In genomic region chr6:81938014-81938761, GRCh38 we compare ENCODE assay signal across 8 cellular contexts.
DNase-seq lines count a peak whose midpoint lies in the region; ATAC-seq, FAIRE-seq and TF ChIP-seq lines count a peak whose summit lies in the region.

No MANE protein-coding gene starts in this region.

- no peak overlapping the region for H2AFZ ChIP-seq in hepatocyte

- DNase-seq in RCC 7860 (ENCODE audit: low spot score) (peak; percentile 89), hepatocyte (ENCODE audit: low spot score) (peak; percentile 85), CD14-positive monocyte (ENCODE audit: low spot score) (no peak), SHP77 treated with DMSO at 0.1 percent for 48 hours (lab: John Stamatoyannopoulos, UW) (no peak)
- DNase-seq in CD4-positive, alpha-beta memory T cell: no peak

- POLR2A ChIA-PET in CD4-positive, alpha-beta memory T cell (lab: Charles Lee; ENCODE audit: partially characterized antibody): no interaction called here

- no peaks in the 10 kb centered on the region for H3K79me2 ChIP-seq in hepatocyte

- TF ChIP-seq CTCF in hepatocyte (IDR thresholded peaks at IDR 0.05; ENCODE audit: poor library complexity) (no peak), CD14-positive monocyte (IDR thresholded peaks at IDR 0.05) (no peak)

- peak overlapping the region; percentile 95 for H3K27ac ChIP-seq in hepatocyte
- H3K27ac ChIP-seq in CD4-positive, alpha-beta memory T cell (ENCODE audit: low read depth, low read length): no peak overlapping the region

- H3K36me3 ChIP-seq in hepatocyte (replicated peaks; ENCODE audit: insufficient read depth, low read depth): no peaks in the 10 kb centered on the region
- H3K36me3 ChIP-seq in CD4-positive, alpha-beta memory T cell (ENCODE audit: insufficient read depth, low read length): no peaks in the 10 kb centered on the region

- ATAC-seq in GM18498 (IDR thresholded peaks at IDR 0.05; ENCODE audit: unreplicated experiment) (peak; percentile 89), HG02973 (IDR thresholded peaks at IDR 0.05; ENCODE audit: unreplicated experiment) (peak; percentile 80), GM21717 (IDR thresholded peaks at IDR 0.05; ENCODE audit: unreplicated experiment) (no peak)

- H3K4me1 Mint-ChIP-seq in CD14-positive monocyte: peaks cover 47% of the 10 kb centered on the region
- no peaks in the 10 kb centered on the region for H3K4me1 Mint-ChIP-seq in CD4-positive, alpha-beta memory T cell

- peak; percentile 91 for FAIRE-seq in RCC 7860 (lab: Jason Lieb, UNC)

- intact Hi-C loops in CD14-positive monocyte (cut with micrococcal nuclease): no loop called here
- intact Hi-C loops in CD4-positive, alpha-beta memory T cell (cut with micrococcal nuclease): no loop called here

- peaks cover 16% of the 10 kb centered on the region for H3K4me1 ChIP-seq in hepatocyte (ENCODE audit: insufficient read depth)
- no peaks in the 10 kb centered on the region for H3K4me1 ChIP-seq in CD4-positive, alpha-beta memory T cell (ENCODE audit: insufficient read depth, low read length)

- H4K20me1 ChIP-seq in hepatocyte (ENCODE audit: insufficient read depth, poor library complexity, severe bottlenecking): no peaks in the 10 kb centered on the region

- peak overlapping the region; percentile 2 for H3K4me3 ChIP-seq in hepatocyte
- no peak overlapping the region for H3K4me3 ChIP-seq in CD4-positive, alpha-beta memory T cell (ENCODE audit: low read length in 2 of 2)

- no peaks in the 10 kb centered on the region for H3K36me3 Mint-ChIP-seq in CD14-positive monocyte
- no peaks in the 10 kb centered on the region for H3K36me3 Mint-ChIP-seq in CD4-positive, alpha-beta memory T cell

- H3K4me2 ChIP-seq in hepatocyte: peak overlapping the region; percentile 48

- H3K9me2 ChIP-seq in hepatocyte (replicated peaks; ENCODE audit: insufficient read depth): no peaks in the 10 kb centered on the region

- no peak overlapping the region for H3K4me3 Mint-ChIP-seq in CD14-positive monocyte
- no peak overlapping the region for H3K4me3 Mint-ChIP-seq in CD4-positive, alpha-beta memory T cell

- CTCF ChIA-PET in CD4-positive, alpha-beta memory T cell (lab: Charles Lee; ENCODE audit: partially characterized antibody): no interaction called here

- 24% methylated on average over 4 of the region's 4 CpGs for WGBS in hepatocyte (ENCODE audit: low lambda C conversion rate, missing lambda C conversion rate)

- H3K9me3 ChIP-seq in hepatocyte (ENCODE audit: low read depth): no peaks in the 10 kb centered on the region
- no peaks in the 10 kb centered on the region for H3K9me3 ChIP-seq in CD4-positive, alpha-beta memory T cell (ENCODE audit: control insufficient read depth in 1 of 2, low read length in 2 of 2)

- H3K27me3 Mint-ChIP-seq in CD14-positive monocyte (ENCODE audit: low read depth in 3 of 3): peaks cover 0 to 2% (median 0%) of the 10 kb centered on the region in 3 donors
- no peaks in the 10 kb centered on the region for H3K27me3 Mint-ChIP-seq in CD4-positive, alpha-beta memory T cell

- peaks cover 0 to 7% (median 0%) of the 10 kb centered on the region in 7 donors for H3K9me3 Mint-ChIP-seq in CD14-positive monocyte
- peaks cover 0 to 4% (median 0%) of the 10 kb centered on the region in 8 donors for H3K9me3 Mint-ChIP-seq in CD4-positive, alpha-beta memory T cell

- no peaks in the 10 kb centered on the region for H3K27me3 ChIP-seq in hepatocyte
- H3K27me3 ChIP-seq in CD4-positive, alpha-beta memory T cell (ENCODE audit: insufficient read depth, low read length): no peaks in the 10 kb centered on the region

- H3K27ac Mint-ChIP-seq in CD14-positive monocyte: no peak overlapping the region
- H3K27ac Mint-ChIP-seq in CD4-positive, alpha-beta memory T cell: no peak overlapping the region

Comparison
In these comparisons a context has a peak if more than half of its experiments do, and no peak if none do; other contexts are left out.
1. DNase-seq: peak in RCC 7860 (single experiment) and hepatocyte (single experiment); none in CD14-positive monocyte (single experiment), CD4-positive, alpha-beta memory T cell (0 of 5) and SHP77 treated with DMSO at 0.1 percent for 48 hours (single experiment).